In the genomic region with DNA sequence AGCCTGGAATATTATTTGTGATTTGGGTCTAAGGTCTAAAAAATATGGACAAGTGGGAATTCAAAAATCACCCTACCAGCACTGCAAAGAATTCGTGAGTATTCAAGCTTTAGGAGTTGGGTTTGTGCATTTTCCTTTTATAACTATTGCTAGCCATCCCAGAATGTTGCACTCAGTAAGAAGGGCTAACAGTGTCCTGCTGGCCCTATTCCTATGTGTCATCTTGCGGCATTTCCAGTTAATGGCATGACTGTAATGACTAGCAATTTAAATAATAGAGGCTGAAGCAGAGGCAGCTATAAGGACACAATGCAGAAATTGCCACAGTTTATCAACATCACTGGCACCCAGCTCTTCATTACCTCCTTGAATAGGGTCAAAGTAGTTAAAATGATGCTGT, we compare ENCODE assay signal across 32 cellular contexts.
"Had no signal": no experiment of that assay in that cellular context is flagged by ENCODE, and none has a peak within 500 bp of the region (broad histone marks: within the 10 kb centered on the region; RNA-seq: fewer than 3 reads in every experiment).

No MANE protein-coding gene starts in this region.

- DNase-seq: activated CD4-positive, alpha-beta memory T cell treated with anti-CD3 and anti-CD28 coated beads, Interleukin-2, amount 10 ng/mL, durations not matched to agents 7 days and 5 days; activated CD4-positive, alpha-beta T cell treated with anti-CD3 and anti-CD28 coated beads for 1 hour; activated CD4-positive, alpha-beta T cell treated with anti-CD3 and anti-CD28 coated beads for 36 hours; activated CD4-positive, alpha-beta T cell treated with anti-CD3 and anti-CD28 coated beads for 48 hours; activated CD4-positive, alpha-beta T cell treated with anti-CD3 and anti-CD28 coated beads, Interleukin-2, amount 10 ng/mL, durations not matched to agents 7 days and 5 days; activated CD4-positive, alpha-beta T cell treated with anti-CD3 and anti-CD28 coated beads, Interleukin-2, amount 50 U/mL, for 48 hours; activated CD4-positive, CD25-positive, alpha-beta regulatory T cell; activated CD8-positive, alpha-beta memory T cell treated with anti-CD3 and anti-CD28 coated beads for 24 hours; activated CD8-positive, alpha-beta memory T cell treated with anti-CD3 and anti-CD28 coated beads, Interleukin-2, amount 10 ng/mL, durations not matched to agents 7 days and 5 days; activated CD8-positive, alpha-beta memory T cell treated with anti-CD3 and anti-CD28 coated beads, Interleukin-2, amount 50 U/mL, for 48 hours; activated CD8-positive, alpha-beta T cell treated with anti-CD3 and anti-CD28 coated beads, Interleukin-2, amount 10 ng/mL, durations not matched to agents 7 days and 5 days; activated effector memory CD4-positive, alpha-beta T cell treated with anti-CD3 and anti-CD28 coated beads, Interleukin-2, amount 50 U/mL, for 16 hours; activated gamma-delta T cell treated with Interleukin-2 at 50 U/mL for 16 hours; activated naive CD4-positive, alpha-beta T cell; activated naive CD4-positive, alpha-beta T cell treated with anti-CD3 and anti-CD28 coated beads for 36 hours; activated naive CD4-positive, alpha-beta T cell treated with anti-CD3 and anti-CD28 coated beads, Interleukin-2, amount 50 U/mL, for 16 hours; activated naive CD8-positive, alpha-beta T cell treated with anti-CD3 and anti-CD28 coated beads for 36 hours; activated T-cell treated with anti-CD3 and anti-CD28 coated beads, Interleukin-2, amount 50 U/mL, for 1 hour; activated T-cell treated with anti-CD3 and anti-CD28 coated beads, Interleukin-2, amount 50 U/mL, for 4 hours; activated T-cell treated with anti-CD3 and anti-CD28 coated beads, Interleukin-2, amount 50 U/mL, for 72 hours; adrenal gland; amniotic stem cell; aorta; body of pancreas; brain microvascular endothelial cell; central memory CD4-positive, alpha-beta T cell; SW 1271; T-helper 1 cell; T-helper 2 cell; T-helper 9 cell had no signal

- H3K27me3 ChIP-seq: adrenal gland, body of pancreas, brain microvascular endothelial cell, breast epithelium had no signal

- H3K4me1 ChIP-seq: adrenal gland, body of pancreas, breast epithelium had no signal

- H3K4me3 ChIP-seq: adrenal gland, body of pancreas, breast epithelium had no signal

- H3K9me3 ChIP-seq: adrenal gland, body of pancreas, breast epithelium had no signal

- H3K36me3 ChIP-seq: adrenal gland, brain microvascular endothelial cell, breast epithelium had no signal

- H3K27ac ChIP-seq: adrenal gland, body of pancreas, brain microvascular endothelial cell, breast epithelium, VCaP had no signal
